ENCODE assay signal across 25 cellular contexts in the genomic region with DNA sequence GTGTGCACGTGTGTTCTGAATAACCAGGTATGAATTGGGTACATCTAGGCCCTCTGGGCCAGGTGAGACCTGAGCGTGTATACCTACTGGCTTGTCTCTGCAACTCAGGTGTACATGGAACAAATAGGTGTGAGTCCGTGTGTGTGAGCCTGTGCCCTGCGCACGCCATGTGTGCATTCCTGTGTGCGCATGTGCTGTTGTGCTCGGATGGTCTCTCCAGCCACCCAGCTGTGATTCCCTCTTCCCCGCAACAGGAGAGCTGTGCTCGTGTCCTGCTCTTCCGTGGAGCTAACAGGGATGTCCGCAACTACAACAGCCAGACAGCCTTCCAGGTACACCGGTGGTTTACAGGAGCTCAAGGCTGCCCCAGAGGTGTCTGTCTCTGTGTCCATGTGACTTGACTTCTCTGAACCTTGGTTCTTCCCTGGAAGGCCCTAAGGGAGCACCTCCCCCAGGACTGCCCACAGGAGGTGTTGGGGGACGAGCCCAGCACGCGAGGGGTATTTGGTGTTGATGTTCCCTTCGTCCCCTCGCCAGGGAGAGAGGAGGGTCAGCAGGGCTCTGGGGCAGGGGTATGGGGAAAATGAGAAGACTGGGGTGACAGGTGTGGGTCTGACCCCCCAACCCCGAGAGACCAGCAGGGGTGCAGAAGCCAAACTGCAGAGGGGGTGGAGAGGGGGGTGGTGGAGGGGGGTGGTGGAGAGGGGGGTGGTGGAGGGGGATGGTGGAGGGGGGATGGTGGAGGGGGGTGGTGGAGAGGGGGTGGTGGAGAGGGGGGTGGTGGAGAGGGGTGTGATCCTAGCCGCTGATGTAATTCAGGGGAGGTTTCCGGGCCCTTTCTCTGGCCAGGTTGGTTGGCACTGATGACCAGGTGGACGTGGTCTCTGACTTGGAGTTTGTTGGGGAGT. TPM values are rescaled to one million over a fixed set of nuclear protein-coding genes. Genes with fewer than 3 reads are reported as not detected.
DNase-seq lines count a peak whose midpoint lies in the region; ATAC-seq and TF ChIP-seq lines count a peak whose summit lies in the region.
"Had no signal": no experiment of that assay in that cellular context is flagged by ENCODE, and none has a peak within 500 bp of the region (broad histone marks: within the 10 kb centered on the region; RNA-seq: fewer than 3 reads in every experiment).

No MANE protein-coding gene starts in this region.

- intact Hi-C loops in activated CD8-positive, alpha-beta T cell treated with anti-CD3 and anti-CD28 coated beads for 36 hours (cut with micrococcal nuclease) = no loop called here
- intact Hi-C loops in left ventricle myocardium inferior (cut with micrococcal nuclease) (no loop called here), posterior vena cava (cut with DNase I) (no loop called here)

- no peak for TF ChIP-seq CTCF in activated CD8-positive, alpha-beta T cell treated with anti-CD3 and anti-CD28 coated beads for 36 hours (IDR thresholded peaks at IDR 0.05)
- TF ChIP-seq CTCF in Peyer's patch (IDR thresholded peaks at IDR 0.05) (no peak), left ventricle myocardium inferior (IDR thresholded peaks at IDR 0.05; ENCODE audit: borderline replicate concordance) (no peak), HFFc6 (IDR thresholded peaks at IDR 0.05) (no peak)

- DNase-seq in activated CD8-positive, alpha-beta T cell treated with anti-CD3 and anti-CD28 coated beads, Interleukin-2, amount 10 ng/mL, durations not matched to agents 7 days and 5 days = peak; percentile 17
- DNase-seq in activated CD8-positive, alpha-beta T cell treated with anti-CD3 and anti-CD28 coated beads for 36 hours = no peak
- DNase-seq in Peyer's patch (peak in 2 of 3 donors; percentile 3 to 33), left ventricle myocardium inferior (no peak), posterior vena cava (ENCODE audit: low spot score) (peak; percentile 46), HFFc6 (no peak), NAMALWA (ENCODE audit: low spot score) (no peak), hippocampal formation (lab: John Stamatoyannopoulos, UW) (no peak)
- DNase-seq: BE2C, COR-L47, erythroblast, left colon, NCI-H1105 treated with DMSO at 0.1 percent for 48 hours, NCI-H2107, NCI-H524 treated with DMSO at 0.1 percent for 48 hours, SHP77, tibial artery had no signal

- H3K27me3 Mint-ChIP-seq in activated CD8-positive, alpha-beta T cell treated with anti-CD3 and anti-CD28 coated beads, Interleukin-2, amount 10 ng/mL, durations not matched to agents 7 days and 5 days (ENCODE audit: low read depth) = no peaks in the 10 kb centered on the region
- peaks cover 3% of the 10 kb centered on the region for H3K27me3 Mint-ChIP-seq in activated CD8-positive, alpha-beta T cell treated with anti-CD3 and anti-CD28 coated beads for 36 hours
- peaks cover 14% of the 10 kb centered on the region for H3K27me3 Mint-ChIP-seq in HFFc6 (ENCODE audit: insufficient read depth)

- H3K27ac Mint-ChIP-seq in activated CD8-positive, alpha-beta T cell treated with anti-CD3 and anti-CD28 coated beads, Interleukin-2, amount 10 ng/mL, durations not matched to agents 7 days and 5 days = peak overlapping the region; percentile 15
- no peak overlapping the region for H3K27ac Mint-ChIP-seq in activated CD8-positive, alpha-beta T cell treated with anti-CD3 and anti-CD28 coated beads for 36 hours
- H3K27ac Mint-ChIP-seq in HFFc6 = no peak overlapping the region
- H3K27ac Mint-ChIP-seq: GM23338, WTC11 had no signal

- no peaks in the 10 kb centered on the region for H3K27me3 ChIP-seq in Peyer's patch
- H3K27me3 ChIP-seq in left ventricle myocardium inferior (ENCODE audit: low read depth) = peaks cover 27% of the 10 kb centered on the region
- H3K27me3 ChIP-seq: cardiac muscle cell had no signal

- H3K36me3 Mint-ChIP-seq in activated CD8-positive, alpha-beta T cell treated with anti-CD3 and anti-CD28 coated beads, Interleukin-2, amount 10 ng/mL, durations not matched to agents 7 days and 5 days (ENCODE audit: low read depth) = no peaks in the 10 kb centered on the region
- H3K36me3 Mint-ChIP-seq in activated CD8-positive, alpha-beta T cell treated with anti-CD3 and anti-CD28 coated beads for 36 hours (ENCODE audit: low read depth) = no peaks in the 10 kb centered on the region
- no peaks in the 10 kb centered on the region for H3K36me3 Mint-ChIP-seq in HFFc6 (ENCODE audit: low read depth)

- CTCF ChIA-PET in activated CD8-positive, alpha-beta T cell treated with anti-CD3 and anti-CD28 coated beads, Interleukin-2, amount 10 ng/mL, durations not matched to agents 7 days and 5 days (lab: Charles Lee) = no interaction called here
- CTCF ChIA-PET in activated CD8-positive, alpha-beta T cell treated with anti-CD3 and anti-CD28 coated beads for 36 hours (lab: Charles Lee) = no interaction called here

- H3K36me3 ChIP-seq in Peyer's patch (no peaks in the 10 kb centered on the region), left ventricle myocardium inferior (peaks cover under 1% of the 10 kb centered on the region)
- H3K36me3 ChIP-seq: BE2C, cardiac muscle cell had no signal

- H3K27ac ChIP-seq in Peyer's patch = no peak overlapping the region
- peak overlapping the region; percentile 48 for H3K27ac ChIP-seq in left ventricle myocardium inferior (replicated peaks)
- H3K27ac ChIP-seq: cardiac muscle cell, tibial artery had no signal

- H3K4me3 ChIP-seq in Peyer's patch (no peak overlapping the region), left ventricle myocardium inferior (peak overlapping the region; percentile 49)
- H3K4me3 ChIP-seq: cardiac muscle cell, GM23338, tibial artery had no signal

- H3K4me1 ChIP-seq in Peyer's patch (no peaks in the 10 kb centered on the region), left ventricle myocardium inferior (peaks cover 37% of the 10 kb centered on the region)
- H3K4me1 ChIP-seq: BE2C, tibial artery had no signal

- POLR2A ChIA-PET in activated CD8-positive, alpha-beta T cell treated with anti-CD3 and anti-CD28 coated beads, Interleukin-2, amount 10 ng/mL, durations not matched to agents 7 days and 5 days (lab: Charles Lee) = no interaction called here
- POLR2A ChIA-PET in activated CD8-positive, alpha-beta T cell treated with anti-CD3 and anti-CD28 coated beads for 36 hours (lab: Charles Lee) = no interaction called here

- H3K4me3 Mint-ChIP-seq in activated CD8-positive, alpha-beta T cell treated with anti-CD3 and anti-CD28 coated beads, Interleukin-2, amount 10 ng/mL, durations not matched to agents 7 days and 5 days = no peak overlapping the region
- no peak overlapping the region for H3K4me3 Mint-ChIP-seq in activated CD8-positive, alpha-beta T cell treated with anti-CD3 and anti-CD28 coated beads for 36 hours
- H3K4me3 Mint-ChIP-seq in HFFc6 = no peak overlapping the region
- H3K4me3 Mint-ChIP-seq: GM23338, WTC11 had no signal

- H3K9me3 Mint-ChIP-seq in activated CD8-positive, alpha-beta T cell treated with anti-CD3 and anti-CD28 coated beads, Interleukin-2, amount 10 ng/mL, durations not matched to agents 7 days and 5 days (ENCODE audit: insufficient read depth) = no peaks in the 10 kb centered on the region
- H3K9me3 Mint-ChIP-seq in activated CD8-positive, alpha-beta T cell treated with anti-CD3 and anti-CD28 coated beads for 36 hours = no peaks in the 10 kb centered on the region
- peaks cover 8% of the 10 kb centered on the region for H3K9me3 Mint-ChIP-seq in HFFc6

- no peak for TF ChIP-seq POLR2A in Peyer's patch (IDR thresholded peaks at IDR 0.05)

- ATAC-seq in activated CD8-positive, alpha-beta T cell treated with anti-CD3 and anti-CD28 coated beads, Interleukin-2, amount 10 ng/mL, durations not matched to agents 7 days and 5 days = no peak
- ATAC-seq in activated CD8-positive, alpha-beta T cell treated with anti-CD3 and anti-CD28 coated beads for 36 hours = no peak
- ATAC-seq: GM23338, left colon, WTC11 had no signal

- no peaks in the 10 kb centered on the region for H3K4me1 Mint-ChIP-seq in activated CD8-positive, alpha-beta T cell treated with anti-CD3 and anti-CD28 coated beads, Interleukin-2, amount 10 ng/mL, durations not matched to agents 7 days and 5 days (ENCODE audit: low read depth)
- H3K4me1 Mint-ChIP-seq in activated CD8-positive, alpha-beta T cell treated with anti-CD3 and anti-CD28 coated beads for 36 hours (ENCODE audit: low read depth) = no peaks in the 10 kb centered on the region
- no peaks in the 10 kb centered on the region for H3K4me1 Mint-ChIP-seq in HFFc6 (ENCODE audit: low read depth)
- H3K4me1 Mint-ChIP-seq: GM23338, WTC11 had no signal

- H3K9me3 ChIP-seq in Peyer's patch (no peaks in the 10 kb centered on the region), left ventricle myocardium inferior (replicated peaks) (no peaks in the 10 kb centered on the region)
- H3K9me3 ChIP-seq: tibial artery had no signal

RNA-seq across cellular contexts. Expression of a gene that starts 10.7 kb away (rescaled TPM):
- under 1 TPM in 1 of 2 experiments, not detected in 1; 0.05 TPM for total RNA-seq in activated CD8-positive, alpha-beta T cell treated with anti-CD3 and anti-CD28 coated beads, Interleukin-2, amount 10 ng/mL, durations not matched to agents 7 days and 5 days
- total RNA-seq in activated CD8-positive, alpha-beta T cell treated with anti-CD3 and anti-CD28 coated beads for 36 hours = under 1 TPM; 0.16 to 0.22 TPM
- total RNA-seq in Peyer's patch (10 to 100 TPM in 2 of 4 donors, 1 to 10 TPM in 2; 2.8 to 36.3 (median 10.8) TPM), left ventricle myocardium inferior (23.1 TPM), posterior vena cava (10 to 100 TPM; 24.2 to 34.4 TPM)
- total RNA-seq in HFFc6 (2021; fragmentation: NEBNext Ultra II Directional; extraction: Animal tissue kit (Norgen Biotek cat#: 25700)) = under 1 TPM; 0.65 to 0.97 (median 0.68) TPM
- total RNA-seq: T-helper 1 cell treated with Interleukin-12 subunit alpha and Interleukin-12 subunit beta and Interleukin-4 antibody, amounts not matched to agents 30 ng/mL and 1 ng/mL, for 36 hours had no signal

RNA-seq across cellular contexts. Expression of a gene that starts 54.7 kb away (rescaled TPM):
- total RNA-seq in activated CD8-positive, alpha-beta T cell treated with anti-CD3 and anti-CD28 coated beads, Interleukin-2, amount 10 ng/mL, durations not matched to agents 7 days and 5 days = not detected
- not detected for total RNA-seq in activated CD8-positive, alpha-beta T cell treated with anti-CD3 and anti-CD28 coated beads for 36 hours
- not detected for total RNA-seq in Peyer's patch
- total RNA-seq in left ventricle myocardium inferior = 0.30 TPM
- total RNA-seq in posterior vena cava = 1 to 10 TPM in 1 of 2 donors, under 1 TPM in 1; 0.65 to 2.6 TPM
- total RNA-seq in HFFc6 (2021; fragmentation: NEBNext Ultra II Directional; extraction: Animal tissue kit (Norgen Biotek cat#: 25700)) = not detected
- total RNA-seq: A172; Daoy; frontal cortex; GM23338; LHCN-M2; T-helper 1 cell treated with Interleukin-12 subunit alpha and Interleukin-12 subunit beta and Interleukin-4 antibody, amounts not matched to agents 30 ng/mL and 1 ng/mL, for 36 hours had no signal

RNA-seq across cellular contexts. Expression of a gene that starts 55.4 kb away (rescaled TPM):
- total RNA-seq in activated CD8-positive, alpha-beta T cell treated with anti-CD3 and anti-CD28 coated beads, Interleukin-2, amount 10 ng/mL, durations not matched to agents 7 days and 5 days = 10 to 100 TPM; 28.8 to 35.1 TPM
- total RNA-seq in activated CD8-positive, alpha-beta T cell treated with anti-CD3 and anti-CD28 coated beads for 36 hours = 10 to 100 TPM; 11.6 to 11.8 TPM
- total RNA-seq in Peyer's patch (100 to 1,000 TPM in 3 of 4 donors, 10 to 100 TPM in 1; 84.2 to 130 (median 124) TPM), left ventricle myocardium inferior (23.5 TPM), posterior vena cava (10 to 100 TPM; 21.8 to 29.4 TPM)
- total RNA-seq in HFFc6 (2021; fragmentation: NEBNext Ultra II Directional; extraction: Animal tissue kit (Norgen Biotek cat#: 25700)) = 10 to 100 TPM; 28.0 to 35.4 (median 30.6) TPM

Comparison
In these comparisons a context has a peak if more than half of its experiments do, and no peak if none do; other contexts are left out.
1. DNase-seq: peak in activated CD8-positive, alpha-beta T cell treated with anti-CD3 and anti-CD28 coated beads, Interleukin-2, amount 10 ng/mL, durations not matched to agents 7 days and 5 days (single experiment), Peyer's patch (2 of 3) and posterior vena cava (single experiment); none in activated CD8-positive, alpha-beta T cell treated with anti-CD3 and anti-CD28 coated beads for 36 hours (single experiment), left ventricle myocardium inferior (single experiment), HFFc6 (single experiment), NAMALWA (single experiment) and hippocampal formation (0 of 2).